8 cellular contexts compared by ENCODE assay signal in genomic region chr16:56632160-56632847, GRCh38. TPM values are rescaled to one million over a fixed set of nuclear protein-coding genes. Genes with fewer than 3 reads are reported as not detected.
DNase-seq lines count a peak whose midpoint lies in the region; ATAC-seq and TF ChIP-seq lines count a peak whose summit lies in the region.

MT1M (plus strand) TSS chr16:56632659; CDS start chr16:56632732, 73 bp downstream.

- peaks cover 0 to 1% (median 0%) of the 10 kb centered on the region in 7 donors for H3K9me3 Mint-ChIP-seq in CD4-positive, CD25-positive, alpha-beta regulatory T cell
- no peaks in the 10 kb centered on the region for H3K9me3 Mint-ChIP-seq in WTC11

- H3K27ac ChIP-seq in CD4-positive, CD25-positive, alpha-beta regulatory T cell (ENCODE audit: insufficient read depth, low read length, poor library complexity, severe bottlenecking), result no peak within 1 kb of the TSS
- no peak within 1 kb of the TSS for H3K27ac ChIP-seq in foreskin keratinocyte

- H3K27me3 Mint-ChIP-seq in CD4-positive, CD25-positive, alpha-beta regulatory T cell, result peaks cover 69% of the 10 kb centered on the region
- H3K27me3 Mint-ChIP-seq in WTC11 (ENCODE audit: low read depth), result peaks cover 100% of the 10 kb centered on the region

- H2AFZ ChIP-seq in neuron (ENCODE audit: low read depth, low read length), result peak within 1 kb of the TSS; percentile 33

- H3K9me3 ChIP-seq in CD4-positive, CD25-positive, alpha-beta regulatory T cell (ENCODE audit: control insufficient read depth in 2 of 2, low read length in 2 of 2), result no peaks in the 10 kb centered on the region
- H3K9me3 ChIP-seq in neuron (ENCODE audit: low read length), result no peaks in the 10 kb centered on the region

- DNase-seq in CD4-positive, CD25-positive, alpha-beta regulatory T cell, result no peak
- peak; percentile 63 for DNase-seq in WTC11 (ENCODE audit: low spot score)
- DNase-seq in foreskin keratinocyte, result no peak
- no peak for DNase-seq in epidermal melanocyte (ENCODE audit: insufficient read length, low spot score)
- no peak for DNase-seq in NK-92 (lab: John Stamatoyannopoulos, UW; ENCODE audit: unreplicated experiment)
- DNase-seq in G401 (ENCODE audit: low spot score), result no peak
- no peak for DNase-seq in NK-92 treated with Interleukin-12 subunit alpha and Interleukin-12 subunit beta, amount 100 ng/mL, for 24 hours (lab: John Stamatoyannopoulos, UW)

- peak in 1 of 2 donors; percentile 40 for ATAC-seq in CD4-positive, CD25-positive, alpha-beta regulatory T cell (ENCODE audit: low read depth in 2 of 2)
- ATAC-seq in WTC11 (peak; percentile 61), foreskin keratinocyte (peak; percentile 70)

- peaks cover 19% of the 10 kb centered on the region for H3K4me1 ChIP-seq in CD4-positive, CD25-positive, alpha-beta regulatory T cell (ENCODE audit: control insufficient read depth, insufficient read depth, low read length, poor library complexity, severe bottlenecking)
- H3K4me1 ChIP-seq in foreskin keratinocyte (no peaks in the 10 kb centered on the region), neuron (ENCODE audit: insufficient read depth, low read length) (peaks cover 6% of the 10 kb centered on the region)

- H3K36me3 ChIP-seq in CD4-positive, CD25-positive, alpha-beta regulatory T cell (ENCODE audit: control insufficient read depth, insufficient read depth, low read length), result no peaks in the 10 kb centered on the region
- no peaks in the 10 kb centered on the region for H3K36me3 ChIP-seq in neuron (ENCODE audit: insufficient read depth, low read length)

- H3K27me3 ChIP-seq in CD4-positive, CD25-positive, alpha-beta regulatory T cell (ENCODE audit: control insufficient read depth, insufficient read depth, low read length), result peaks cover 24% of the 10 kb centered on the region
- H3K27me3 ChIP-seq in foreskin keratinocyte (peaks cover 55% of the 10 kb centered on the region), neuron (ENCODE audit: insufficient read depth, low read length) (peaks cover 93% of the 10 kb centered on the region)

- TF ChIP-seq CTCF in WTC11 (IDR thresholded peaks at IDR 0.05), result no peak
- TF ChIP-seq CTCF in foreskin keratinocyte (conservative IDR thresholded peaks at IDR 0.05), result no peak

- POLR2A ChIA-PET in WTC11 (lab: Charles Lee), result interaction anchor here (0.5 to 0.6 kb wide), 2 partner anchors 16 to 24 kb away, joined by 3 to 4 read pairs; partner anchors contain the start of gene MT2A

- H3K4me1 Mint-ChIP-seq in CD4-positive, CD25-positive, alpha-beta regulatory T cell, result peaks cover 0 to 37% (median 16%) of the 10 kb centered on the region in 4 donors
- peaks cover 26% of the 10 kb centered on the region for H3K4me1 Mint-ChIP-seq in WTC11

- in situ Hi-C loops in G401 (cut with HindIII; ENCODE audit: low sequenced_read_pairs), result no loop called here

- CTCF ChIA-PET in WTC11 (lab: Charles Lee), result interaction anchor here (1.0 kb wide), 1 partner anchor 15 kb away, joined by 3 read pairs; no protein-coding TSS in a partner anchor

- peak within 1 kb of the TSS in 2 of 3 donors; percentile 49 to 69 for H3K27ac Mint-ChIP-seq in CD4-positive, CD25-positive, alpha-beta regulatory T cell
- no peak within 1 kb of the TSS for H3K27ac Mint-ChIP-seq in WTC11

- no peak within 1 kb of the TSS for H3K4me3 ChIP-seq in CD4-positive, CD25-positive, alpha-beta regulatory T cell (ENCODE audit: low read depth, low read length)
- H3K4me3 ChIP-seq in neuron (ENCODE audit: low read length), result no peak within 1 kb of the TSS

- H3K36me3 Mint-ChIP-seq in CD4-positive, CD25-positive, alpha-beta regulatory T cell, result no peaks in the 10 kb centered on the region
- H3K36me3 Mint-ChIP-seq in WTC11, result peaks cover 6% of the 10 kb centered on the region; the same call in 1 of the 2 replicates

- H3K4me3 Mint-ChIP-seq in CD4-positive, CD25-positive, alpha-beta regulatory T cell, result peak within 1 kb of the TSS; percentile 36 to 86 (median 53)
- H3K4me3 Mint-ChIP-seq in WTC11, result peak within 1 kb of the TSS; percentile 72

TF ChIP-seq in WTC11, 78 proteins besides CTCF, POLR2A, EP300 and RAD21:
- TF ChIP-seq MAX (CRISPR knock-in tag; IDR thresholded peaks at IDR 0.05) (0 out of 2 replicates have a peak, but pooled peaks have one; percentile 23), ZNF416 (CRISPR knock-in tag; IDR thresholded peaks at IDR 0.05) (peak; percentile 86; the same call in 1 of the 2 replicates), RELA (CRISPR knock-in tag; IDR thresholded peaks at IDR 0.05; ENCODE audit: borderline replicate concordance) (no peak)

RNA-seq across cellular contexts. Expression of gene MT1M, which starts in this region (rescaled TPM):
- total RNA-seq in CD4-positive, CD25-positive, alpha-beta regulatory T cell, result not detected
- not detected for polyA plus RNA-seq in CD4-positive, CD25-positive, alpha-beta regulatory T cell
- total RNA-seq in WTC11 (2021) (4.5 to 4.8 TPM (median 4.7 TPM) in 3 replicates), foreskin keratinocyte (0.24 TPM in 1 of 2 replicates, not detected in the other)
- 0.24 and 0.29 TPM in 2 replicates for polyA plus RNA-seq in foreskin keratinocyte
- total RNA-seq in G401 (2014; rRNA removed; shearing (Covaris generic)), result not detected in 2 replicates

Comparison
In these comparisons a context has a peak if more than half of its experiments do, and no peak if none do; other contexts are left out.
1. Peak in ATAC-seq in foreskin keratinocyte; RNA of the gene not detected or under 1 TPM.